ENCODE assay signal across 21 cellular contexts in the genomic region with DNA sequence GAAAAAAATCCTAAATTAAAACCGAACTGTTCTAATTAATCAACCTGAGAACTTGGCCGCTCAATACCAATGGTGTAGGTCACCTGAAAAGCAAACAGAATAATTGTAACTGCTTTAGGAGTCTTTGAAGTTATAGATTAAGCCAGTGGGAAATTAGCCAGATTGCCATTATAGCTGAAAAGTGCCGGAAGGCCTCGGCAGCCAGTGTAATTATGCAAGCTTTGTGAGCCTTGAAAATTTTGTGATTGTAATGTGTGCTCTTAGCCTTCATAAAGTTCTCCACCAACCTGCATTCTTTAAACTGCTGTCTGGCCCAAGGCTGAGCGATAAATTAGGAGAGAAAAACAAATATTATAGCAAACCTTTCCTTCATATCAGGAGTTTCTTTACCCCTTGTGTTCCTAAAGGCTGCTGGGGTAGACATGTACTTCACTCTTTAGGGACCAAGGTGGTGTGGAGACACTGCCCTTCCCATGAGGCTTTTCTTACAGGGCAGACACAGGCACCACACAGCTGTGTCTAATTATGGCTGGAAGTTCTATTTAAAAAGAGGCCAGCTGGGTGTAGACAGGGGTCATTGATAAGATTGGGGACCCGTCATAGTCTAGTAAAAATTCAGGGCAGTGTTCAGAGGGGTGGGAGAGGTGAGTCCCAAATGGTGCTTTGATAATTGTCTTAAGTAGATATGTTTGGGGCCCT.
DNase-seq lines count a peak whose midpoint lies in the region; ATAC-seq, FAIRE-seq and TF ChIP-seq lines count a peak whose summit lies in the region.
"Had no signal": no experiment of that assay in that cellular context is flagged by ENCODE, and none has a peak within 500 bp of the region (broad histone marks: within the 10 kb centered on the region; RNA-seq: fewer than 3 reads in every experiment).

No MANE protein-coding gene starts in this region.

- H3K4me3 ChIP-seq in body of pancreas (no peak overlapping the region), pancreas (no peak overlapping the region), aorta (ENCODE audit: low read length in 2 of 2) (no peak overlapping the region), prostate gland (no peak overlapping the region)
- H3K4me3 ChIP-seq: Peyer's patch had no signal

- no peak for FAIRE-seq in pancreas (lab: Jason Lieb, UNC)
- FAIRE-seq: A204.1, D721Med had no signal

- ATAC-seq in body of pancreas = peak; percentile 84
- peak; percentile 88 to 93 (median 90) for ATAC-seq in pancreas
- peak; percentile 52 for ATAC-seq in aorta (ENCODE audit: low FRiP score)
- ATAC-seq in GM21390 (IDR thresholded peaks at IDR 0.05; ENCODE audit: unreplicated experiment) = no peak

- DNase-seq in NCI-H748 (lab: John Stamatoyannopoulos, UW; ENCODE audit: unreplicated experiment) (peak; percentile 20), NCI-H748 treated with DMSO at 0.1 percent for 48 hours (lab: John Stamatoyannopoulos, UW) (no peak), body of pancreas (peak; percentile 37 to 71 (median 62)), pancreas (peak in 4 of 6 donors; percentile 22 to 61 (median 46)), aorta (no peak), prostate gland (ENCODE audit: low spot score) (no peak), activated gamma-delta T cell (lab: John Stamatoyannopoulos, UW) (no peak)
- DNase-seq: DMS53, GF-D8, GOT3, HCEC 1CT, KBM-7, MM.1S, NCI-H1092, NCI-H187, NCI-H446 treated with DMSO at 0.1 percent for 48 hours, NCI-H774, Peyer's patch had no signal

- H3K36me3 ChIP-seq in body of pancreas (replicated peaks in 1 of 2; ENCODE audit: insufficient read depth in 1 of 2, low read depth in 2 of 2) (no peaks in the 10 kb centered on the region), pancreas (no peaks in the 10 kb centered on the region), aorta (ENCODE audit: control insufficient read depth in 1 of 2, insufficient read depth in 2 of 2, low read length in 1 of 2) (no peaks in the 10 kb centered on the region), prostate gland (no peaks in the 10 kb centered on the region)
- H3K36me3 ChIP-seq: Peyer's patch had no signal

- no peak for TF ChIP-seq CTCF in body of pancreas (IDR thresholded peaks at IDR 0.05)
- TF ChIP-seq CTCF in pancreas (IDR thresholded peaks at IDR 0.05) = no peak
- no peak for TF ChIP-seq CTCF in prostate gland (IDR thresholded peaks at IDR 0.05)

- no peaks in the 10 kb centered on the region for H3K9me3 ChIP-seq in body of pancreas
- no peaks in the 10 kb centered on the region for H3K9me3 ChIP-seq in pancreas
- peaks cover 2% of the 10 kb centered on the region for H3K9me3 ChIP-seq in aorta (ENCODE audit: control insufficient read depth, low read length)
- H3K9me3 ChIP-seq in prostate gland = no peaks in the 10 kb centered on the region
- H3K9me3 ChIP-seq: Peyer's patch had no signal

- H3K27ac ChIP-seq in body of pancreas (peak overlapping the region; percentile 55 to 75 (median 72)), pancreas (peak overlapping the region in 3 of 4 donors; percentile 30 to 70 (median 65)), aorta (ENCODE audit: low read depth in 1 of 2, low read length in 2 of 2) (no peak overlapping the region), prostate gland (no peak overlapping the region)
- H3K27ac ChIP-seq: Peyer's patch had no signal

- peaks cover 27% of the 10 kb centered on the region for H3K4me1 ChIP-seq in body of pancreas
- H3K4me1 ChIP-seq in pancreas = peaks cover 10 to 28% (median 24%) of the 10 kb centered on the region in 3 donors
- no peaks in the 10 kb centered on the region for H3K4me1 ChIP-seq in aorta (ENCODE audit: control insufficient read depth in 1 of 2, insufficient read depth in 2 of 2, low read length in 2 of 2)
- H3K4me1 ChIP-seq in prostate gland (replicated peaks) = no peaks in the 10 kb centered on the region
- H3K4me1 ChIP-seq: Peyer's patch had no signal

- H3K27me3 ChIP-seq in body of pancreas (no peaks in the 10 kb centered on the region), pancreas (no peaks in the 10 kb centered on the region), aorta (ENCODE audit: control insufficient read depth in 1 of 2, insufficient read depth in 2 of 2, low read length in 1 of 2) (no peaks in the 10 kb centered on the region), prostate gland (replicated peaks; ENCODE audit: insufficient read depth) (no peaks in the 10 kb centered on the region)
- H3K27me3 ChIP-seq: Peyer's patch had no signal

- no peak for TF ChIP-seq POLR2A in body of pancreas (IDR thresholded peaks at IDR 0.05)
- TF ChIP-seq POLR2A in prostate gland (IDR thresholded peaks at IDR 0.05) = no peak

- intact Hi-C loops in body of pancreas (cut with DNase I) (no loop called here), pancreas (cut with DNase I) (no loop called here), aorta (cut with DNase I) (no loop called here), prostate gland (cut with DNase I) (no loop called here)

- WGBS in body of pancreas, 2 donors = 20 to 22% methylated on average over 6 of the region's 6 CpGs
- WGBS in pancreas, 2 donors = 12 to 13% methylated on average over 6 of the region's 6 CpGs
- WGBS in aorta, 2 donors = 40 to 52% methylated on average over 6 of the region's 6 CpGs
- WGBS in prostate gland = 46% methylated on average over 6 of the region's 6 CpGs

Comparison
In these comparisons a context has a peak if more than half of its experiments do, and no peak if none do; other contexts are left out.
1. DNase-seq: peak in NCI-H748 (single experiment), body of pancreas (4 of 4) and pancreas (4 of 6); none in NCI-H748 treated with DMSO at 0.1 percent for 48 hours (single experiment), aorta (0 of 2), prostate gland (single experiment) and activated gamma-delta T cell (single experiment).
2. H3K27ac ChIP-seq: peak in body of pancreas (4 of 4) and pancreas (3 of 4); none in aorta (0 of 2) and prostate gland (0 of 2).